29 cellular contexts compared by ENCODE assay signal in the genomic region with DNA sequence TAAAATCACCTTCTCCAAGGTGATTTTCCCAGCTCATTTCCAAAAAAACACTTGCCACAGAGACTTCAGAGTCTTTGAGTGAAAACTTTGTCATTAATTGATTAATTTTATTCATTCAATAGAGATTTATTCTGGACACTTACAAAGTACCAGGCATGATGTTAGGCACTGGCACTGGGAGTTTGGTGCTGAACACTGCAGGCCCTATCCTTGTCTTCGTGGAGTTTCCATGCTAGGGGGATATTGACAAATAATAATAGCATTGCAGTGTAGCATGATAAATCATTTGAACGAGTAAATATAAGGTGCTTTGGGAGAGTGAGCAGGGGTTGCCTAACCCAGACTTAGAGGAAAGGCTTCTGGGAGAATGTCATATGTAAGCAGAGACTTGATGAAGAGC.
DNase-seq lines count a peak whose midpoint lies in the region; ATAC-seq, FAIRE-seq and TF ChIP-seq lines count a peak whose summit lies in the region.
"Had no signal": no experiment of that assay in that cellular context is flagged by ENCODE, and none has a peak within 500 bp of the region (broad histone marks: within the 10 kb centered on the region; RNA-seq: fewer than 3 reads in every experiment).

No MANE protein-coding gene starts in this region.

- H3K9ac ChIP-seq in ES-I3 (ENCODE audit: low read depth, low read length), result peak overlapping the region; percentile 21; the same call in 1 of the 2 replicates
- H3K9ac ChIP-seq: BLaER1 treated with 17β-estradiol and CSF1 and Interleukin-3, amounts not matched to agents 10 nM and 100 nM; SK-N-SH had no signal

- H3K4me1 ChIP-seq in ES-I3 (ENCODE audit: insufficient read depth, low read length) (peaks cover 56% of the 10 kb centered on the region), pancreas (peaks cover 0 to 15% (median 12%) of the 10 kb centered on the region in 3 donors)

- no peaks in the 10 kb centered on the region for H3K27me3 ChIP-seq in pancreas
- H3K27me3 ChIP-seq: BLaER1 treated with 17β-estradiol and CSF1 and Interleukin-3, amounts not matched to agents 10 nM and 100 nM; esophagus squamous epithelium; hepatocyte; tibial artery had no signal

- TF ChIP-seq CTCF in endothelial cell (IDR thresholded peaks at IDR 0.05; ENCODE audit: unreplicated experiment) (no peak), pancreas (IDR thresholded peaks at IDR 0.05) (no peak)

- no peak for ATAC-seq in pancreas
- ATAC-seq: effector memory CD8-positive, alpha-beta T cell; GM12878; stimulated activated naive CD8-positive, alpha-beta T cell treated with anti-CD3 and anti-CD28 coated beads, Interleukin-15, amount 100 ng/mL, for 72 hours had no signal

- intact Hi-C loops in pancreas (cut with DNase I), result no loop called here

- H3K4me1 Mint-ChIP-seq in endothelial cell (ENCODE audit: unreplicated experiment), result peaks cover 56% of the 10 kb centered on the region
- H3K4me1 Mint-ChIP-seq: activated CD4-positive, alpha-beta memory T cell treated with anti-CD3 and anti-CD28 coated beads, Interleukin-2, amount 10 ng/mL, durations not matched to agents 7 days and 5 days; activated naive CD4-positive, alpha-beta T cell treated with anti-CD3 and anti-CD28 coated beads, Interleukin-2, amount 50 U/mL, for 24 hours; immature natural killer cell; memory B cell; naive B cell; stimulated activated naive CD8-positive, alpha-beta T cell treated with anti-CD3 and anti-CD28 coated beads, Interleukin-15, amount 100 ng/mL, for 72 hours had no signal

- no peak for FAIRE-seq in pancreas (lab: Jason Lieb, UNC)
- FAIRE-seq: GM12878, small intestine, TTC549 had no signal

- H3K9me3 Mint-ChIP-seq in endothelial cell (ENCODE audit: unreplicated experiment), result no peaks in the 10 kb centered on the region
- H3K9me3 Mint-ChIP-seq: activated CD4-positive, alpha-beta memory T cell treated with anti-CD3 and anti-CD28 coated beads, Interleukin-2, amount 10 ng/mL, durations not matched to agents 7 days and 5 days; activated naive CD4-positive, alpha-beta T cell treated with anti-CD3 and anti-CD28 coated beads, Interleukin-2, amount 50 U/mL, for 24 hours; activated T-helper 2 cell treated with anti-CD3 and anti-CD28 coated beads, Interferon-gamma antibody, Interleukin-2, Interleukin-4, amounts not matched to agents 10 μg/mL and 5 μg/mL and 100 μg/mL, durations not matched to agents 14 hours and 24 hours and 36 hours; effector memory CD8-positive, alpha-beta T cell; immature natural killer cell; memory B cell; naive B cell; stimulated activated naive CD8-positive, alpha-beta T cell treated with anti-CD3 and anti-CD28 coated beads, Interleukin-15, amount 100 ng/mL, for 72 hours; T-helper 1 cell treated with Interleukin-12 subunit alpha and Interleukin-12 subunit beta and Interleukin-4 antibody, amounts not matched to agents 30 μg/mL and 1 μg/mL, for 36 hours had no signal

- peaks cover 3% of the 10 kb centered on the region for H3K27me3 Mint-ChIP-seq in endothelial cell (ENCODE audit: unreplicated experiment)

- H3K27ac Mint-ChIP-seq in endothelial cell (ENCODE audit: unreplicated experiment), result peak overlapping the region; percentile 39
- H3K27ac Mint-ChIP-seq: activated CD4-positive, alpha-beta memory T cell treated with anti-CD3 and anti-CD28 coated beads, Interleukin-2, amount 10 ng/mL, durations not matched to agents 7 days and 5 days; activated naive CD4-positive, alpha-beta T cell treated with anti-CD3 and anti-CD28 coated beads, Interleukin-2, amount 50 U/mL, for 24 hours; activated T-helper 2 cell treated with anti-CD3 and anti-CD28 coated beads, Interferon-gamma antibody, Interleukin-2, Interleukin-4, amounts not matched to agents 10 μg/mL and 5 μg/mL and 100 μg/mL, durations not matched to agents 14 hours and 24 hours and 36 hours; effector memory CD8-positive, alpha-beta T cell; immature natural killer cell; memory B cell; stimulated activated naive CD8-positive, alpha-beta T cell treated with anti-CD3 and anti-CD28 coated beads, Interleukin-15, amount 100 ng/mL, for 72 hours; T-helper 1 cell treated with Interleukin-12 subunit alpha and Interleukin-12 subunit beta and Interleukin-4 antibody, amounts not matched to agents 30 μg/mL and 1 μg/mL, for 36 hours had no signal

- peak; percentile 33 for DNase-seq in NCI-H69 (lab: John Stamatoyannopoulos, UW)
- DNase-seq in endothelial cell (ENCODE audit: low spot score), result no peak
- DNase-seq in pancreas, result no peak
- DNase-seq in middle frontal gyrus (ENCODE audit: extremely low spot score, low spot score), result no peak
- no peak for DNase-seq in NCI-H526 treated with DMSO at 0.1 percent for 48 hours (lab: John Stamatoyannopoulos, UW)
- DNase-seq in nucleus accumbens (lab: John Stamatoyannopoulos, UW), result no peak
- DNase-seq: activated CD4-positive, alpha-beta memory T cell treated with anti-CD3 and anti-CD28 coated beads, Interleukin-2, amount 10 ng/mL, durations not matched to agents 7 days and 5 days; activated CD4-positive, alpha-beta T cell treated with anti-CD3 and anti-CD28 coated beads for 1 hour; cortex of kidney; effector memory CD8-positive, alpha-beta T cell; esophagus squamous epithelium; foreskin melanocyte; immature natural killer cell; naive B cell; retina; RPMI8226; SK-N-SH; stimulated activated naive CD8-positive, alpha-beta T cell treated with anti-CD3 and anti-CD28 coated beads, Interleukin-15, amount 100 ng/mL, for 72 hours; tibial artery had no signal

- 46 to 53% methylated on average over 2 of the region's 2 CpGs for WGBS in pancreas, 2 donors

- no peak overlapping the region for H3K4me3 Mint-ChIP-seq in endothelial cell (ENCODE audit: unreplicated experiment)
- H3K4me3 Mint-ChIP-seq: activated CD4-positive, alpha-beta memory T cell treated with anti-CD3 and anti-CD28 coated beads, Interleukin-2, amount 10 ng/mL, durations not matched to agents 7 days and 5 days; activated naive CD4-positive, alpha-beta T cell treated with anti-CD3 and anti-CD28 coated beads, Interleukin-2, amount 50 U/mL, for 24 hours; effector memory CD8-positive, alpha-beta T cell; immature natural killer cell; memory B cell; naive B cell; stimulated activated naive CD8-positive, alpha-beta T cell treated with anti-CD3 and anti-CD28 coated beads, Interleukin-15, amount 100 ng/mL, for 72 hours; T-helper 1 cell treated with Interleukin-12 subunit alpha and Interleukin-12 subunit beta and Interleukin-4 antibody, amounts not matched to agents 30 μg/mL and 1 μg/mL, for 36 hours had no signal

- H3K36me3 ChIP-seq in ES-I3 (ENCODE audit: insufficient read depth, low read length), result no peaks in the 10 kb centered on the region
- no peaks in the 10 kb centered on the region for H3K36me3 ChIP-seq in pancreas
- H3K36me3 ChIP-seq: BLaER1 treated with 17β-estradiol and CSF1 and Interleukin-3, amounts not matched to agents 10 nM and 100 nM; esophagus squamous epithelium; tibial artery had no signal

- H3K27ac ChIP-seq in pancreas, result peak overlapping the region in 3 of 4 donors; percentile 32 to 57 (median 37)
- H3K27ac ChIP-seq: BLaER1 treated with 17β-estradiol and CSF1 and Interleukin-3, amounts not matched to agents 10 nM and 100 nM; esophagus squamous epithelium; hepatocyte; tibial artery had no signal

- no peaks in the 10 kb centered on the region for H3K9me3 ChIP-seq in ES-I3 (ENCODE audit: control insufficient read depth, insufficient read depth, low read length)
- no peaks in the 10 kb centered on the region for H3K9me3 ChIP-seq in pancreas
- H3K9me3 ChIP-seq: BLaER1 treated with 17β-estradiol and CSF1 and Interleukin-3, amounts not matched to agents 10 nM and 100 nM; esophagus squamous epithelium; SK-N-SH; tibial artery had no signal

- peaks cover 5% of the 10 kb centered on the region for H3K36me3 Mint-ChIP-seq in endothelial cell (ENCODE audit: low read depth, unreplicated experiment)
- H3K36me3 Mint-ChIP-seq: activated naive CD4-positive, alpha-beta T cell treated with anti-CD3 and anti-CD28 coated beads, Interleukin-2, amount 50 U/mL, for 24 hours; immature natural killer cell; memory B cell; naive B cell had no signal

- H3K4me3 ChIP-seq in pancreas, result no peak overlapping the region
- H3K4me3 ChIP-seq: BLaER1 treated with 17β-estradiol and CSF1 and Interleukin-3, amounts not matched to agents 10 nM and 100 nM; esophagus squamous epithelium; GM12878; hepatocyte; tibial artery had no signal
